In genomic region chr2:218400167-218400929, GRCh38 we compare ENCODE assay signal across 9 cellular contexts. TPM values are rescaled to one million over a fixed set of nuclear protein-coding genes. Genes with fewer than 3 reads are reported as not detected.
DNase-seq lines count a peak whose midpoint lies in the region; ATAC-seq and TF ChIP-seq lines count a peak whose summit lies in the region.
"Had no signal": no experiment of that assay in that cellular context is flagged by ENCODE, and none has a peak within 500 bp of the region (broad histone marks: within the 10 kb centered on the region; RNA-seq: fewer than 3 reads in every experiment).

No MANE protein-coding gene starts in this region.

- DNase-seq in stimulated activated CD4-positive, alpha-beta T cell treated with anti-CD3 and anti-CD28 coated beads, Interleukin-12 subunit alpha, Interleukin-12 subunit beta, amount 100 ng/mL, for 4 hours, result peak; percentile 30
- DNase-seq in stimulated activated CD4-positive, alpha-beta T cell treated with anti-CD3 and anti-CD28 coated beads, Interleukin-1b, Interleukin-23, amount 100 ng/mL, for 48 hours, result no peak
- DNase-seq in effector CD4-positive, alpha-beta T cell, result peak; percentile 34
- peak; percentile 60 for DNase-seq in mesendoderm
- DNase-seq in thoracic aorta (ENCODE audit: low spot score), result no peak
- no peak for DNase-seq in AG08395 (ENCODE audit: low spot score)

- no peak for ATAC-seq in thoracic aorta (ENCODE audit: insufficient number of reproducible peaks, low FRiP score, low read depth)
- no peak for ATAC-seq in GM21529 (IDR thresholded peaks at IDR 0.05; ENCODE audit: unreplicated experiment)

- H3K9ac ChIP-seq in mesendoderm (ENCODE audit: low read length), result peak overlapping the region; percentile 83

- H3K36me3 ChIP-seq in mesendoderm (ENCODE audit: control insufficient read depth, insufficient read depth, low read length) (peaks cover 2% of the 10 kb centered on the region), thoracic aorta (peaks cover 33% of the 10 kb centered on the region)

- H2AK5ac ChIP-seq in mesendoderm (ENCODE audit: low read length), result no peak overlapping the region

- H3K27me3 ChIP-seq in mesendoderm (ENCODE audit: insufficient read depth, low read length, poor library complexity) (no peaks in the 10 kb centered on the region), thoracic aorta (replicated peaks; ENCODE audit: insufficient read depth) (no peaks in the 10 kb centered on the region)

- peak overlapping the region; percentile 97 for H3K4ac ChIP-seq in mesendoderm (ENCODE audit: low read depth, low read length)

- H3K79me1 ChIP-seq in mesendoderm (ENCODE audit: low read length), result peaks cover 5% of the 10 kb centered on the region

- H4K5ac ChIP-seq in mesendoderm (ENCODE audit: low read length), result no peak overlapping the region

- H3K4me3 ChIP-seq in mesendoderm (ENCODE audit: low read length) (peak overlapping the region; percentile 67), thoracic aorta (peak overlapping the region; percentile 79)

- TF ChIP-seq CTCF in VCaP (conservative IDR thresholded peaks at IDR 0.05) (no peak), thoracic aorta (IDR thresholded peaks at IDR 0.05) (no peak)

- H2BK5ac ChIP-seq in mesendoderm (ENCODE audit: low read length), result peak overlapping the region; percentile 45

- H2BK15ac ChIP-seq in mesendoderm (replicated peaks; ENCODE audit: low read depth), result peak overlapping the region; percentile 41

- peak overlapping the region; percentile 98 for H3K18ac ChIP-seq in mesendoderm (ENCODE audit: low read length)

- peak overlapping the region; percentile 94 for H3K56ac ChIP-seq in mesendoderm (ENCODE audit: low read length)

- peak overlapping the region; percentile 78 for H2BK120ac ChIP-seq in mesendoderm (ENCODE audit: low read depth, low read length)

- no peaks in the 10 kb centered on the region for H3K9me3 ChIP-seq in thoracic aorta

- peaks cover 5% of the 10 kb centered on the region for H3K79me2 ChIP-seq in mesendoderm (ENCODE audit: control insufficient read depth, insufficient read depth, low read length)

- no peak overlapping the region for H3K23ac ChIP-seq in mesendoderm (ENCODE audit: low read length)

- peak overlapping the region; percentile 59 for H3K4me2 ChIP-seq in mesendoderm (ENCODE audit: low read length)

- H3K27ac ChIP-seq in VCaP (peak overlapping the region; percentile 98), mesendoderm (ENCODE audit: low read depth, low read length) (peak overlapping the region; percentile 68), thoracic aorta (peak overlapping the region; percentile 99)

- H3K4me1 ChIP-seq in mesendoderm (ENCODE audit: control insufficient read depth, low read depth, low read length) (peaks cover 12% of the 10 kb centered on the region), thoracic aorta (ENCODE audit: control insufficient read depth in 1 of 2, low read depth in 2 of 2) (peaks cover 14 to 51% of the 10 kb centered on the region in 2 donors)

- H4K8ac ChIP-seq in mesendoderm (ENCODE audit: low read depth, low read length), result peak overlapping the region; percentile 70

- no CpG with 5 or more reads among the region's 63 CpGs for WGBS in mesendoderm (ENCODE audit: extremely low coverage, insufficient coverage, low lambda C conversion rate)

RNA-seq across cellular contexts. Expression of gene CTDSP1, which starts 0.7 kb away (rescaled TPM):
- polyA plus RNA-seq in mesendoderm (2013, experiment 1 of 2), result 13.1 TPM
- polyA plus RNA-seq in mesendoderm (2013, experiment 2 of 2), result 12.7 TPM
- 100 to 1,000 TPM; 141 to 182 TPM for total RNA-seq in thoracic aorta

RNA-seq across cellular contexts. Expression of gene SLC11A1, which starts 18.3 kb away (rescaled TPM):
- 0.04 TPM for polyA plus RNA-seq in mesendoderm (2013, experiment 1 of 2)
- polyA plus RNA-seq in mesendoderm (2013, experiment 2 of 2), result 0.04 TPM
- 100 to 1,000 TPM; 122 to 190 TPM for total RNA-seq in thoracic aorta
- total RNA-seq: glomerular endothelial cell had no signal

RNA-seq across cellular contexts. Expression of gene VIL1, which starts 18.6 kb away (rescaled TPM):
- polyA plus RNA-seq in mesendoderm (2013, experiment 1 of 2), result 6.1 TPM
- polyA plus RNA-seq in mesendoderm (2013, experiment 2 of 2), result 6.5 TPM
- total RNA-seq in thoracic aorta, result 1 to 10 TPM in 1 of 2 donors, not detected in 1; 3.6 TPM
- total RNA-seq: glomerular endothelial cell had no signal

RNA-seq across cellular contexts. Expression of gene CATIP, which starts 43.7 kb away (rescaled TPM):
- not detected for polyA plus RNA-seq in mesendoderm (2013, experiment 1 of 2)
- polyA plus RNA-seq in mesendoderm (2013, experiment 2 of 2), result not detected
- not detected for total RNA-seq in thoracic aorta
- total RNA-seq: glomerular endothelial cell had no signal

Comparison
In these comparisons a context has a peak if more than half of its experiments do, and no peak if none do; other contexts are left out.
1. DNase-seq: peak in stimulated activated CD4-positive, alpha-beta T cell treated with anti-CD3 and anti-CD28 coated beads, Interleukin-12 subunit alpha, Interleukin-12 subunit beta, amount 100 ng/mL, for 4 hours (single experiment), effector CD4-positive, alpha-beta T cell (single experiment) and mesendoderm (single experiment); none in stimulated activated CD4-positive, alpha-beta T cell treated with anti-CD3 and anti-CD28 coated beads, Interleukin-1b, Interleukin-23, amount 100 ng/mL, for 48 hours (single experiment), thoracic aorta (single experiment) and AG08395 (single experiment).
2. Peak in every context shown above with its lines, with median percentiles within 50 percentile points of each other: H3K27ac ChIP-seq.